Comparison of ENCODE assay signal across 11 cellular contexts in genomic region chr1:66140072-66140471, GRCh38.
"Had no signal": no experiment of that assay in that cellular context is flagged by ENCODE, and none has a peak within 500 bp of the region (broad histone marks: within the 10 kb centered on the region; RNA-seq: fewer than 3 reads in every experiment).

No MANE protein-coding gene starts in this region.

- H3K9me3 Mint-ChIP-seq: activated naive CD8-positive, alpha-beta T cell treated with anti-CD3 and anti-CD28 coated beads, Interleukin-2, amount 10 ng/mL, durations not matched to agents 7 days and 5 days; activated T-cell treated with anti-CD3 and anti-CD28 coated beads, Interleukin-2, amount 50 U/mL, for 4 hours; type B pancreatic cell had no signal

- DNase-seq: activated CD4-positive, alpha-beta T cell treated with anti-CD3 and anti-CD28 coated beads, Interleukin-2, amount 50 U/mL, for 4 hours; activated CD4-positive, CD25-positive, alpha-beta regulatory T cell treated with anti-CD3 and anti-CD28 coated beads, Interleukin-2, amount 50 U/mL, for 72 hours; activated gamma-delta T cell; activated naive CD8-positive, alpha-beta T cell treated with anti-CD3 and anti-CD28 coated beads, Interleukin-2, amount 10 ng/mL, durations not matched to agents 7 days and 5 days; activated T-cell treated with anti-CD3 and anti-CD28 coated beads, Interleukin-2, amount 50 U/mL, for 4 hours; anterior cingulate cortex; hypothalamus; kidney glomerular epithelial cell; naive thymus-derived CD8-positive, alpha-beta T cell; T-helper 17 cell had no signal

- H3K27ac Mint-ChIP-seq: activated naive CD8-positive, alpha-beta T cell treated with anti-CD3 and anti-CD28 coated beads, Interleukin-2, amount 10 ng/mL, durations not matched to agents 7 days and 5 days; T-helper 17 cell; type B pancreatic cell had no signal

- ATAC-seq: activated T-cell treated with anti-CD3 and anti-CD28 coated beads, Interleukin-2, amount 50 U/mL, for 4 hours; naive thymus-derived CD8-positive, alpha-beta T cell; T-helper 17 cell had no signal

- H3K36me3 Mint-ChIP-seq: activated naive CD8-positive, alpha-beta T cell treated with anti-CD3 and anti-CD28 coated beads, Interleukin-2, amount 10 ng/mL, durations not matched to agents 7 days and 5 days; naive thymus-derived CD8-positive, alpha-beta T cell; type B pancreatic cell had no signal
